9 cellular contexts compared by ENCODE assay signal in the genomic region with DNA sequence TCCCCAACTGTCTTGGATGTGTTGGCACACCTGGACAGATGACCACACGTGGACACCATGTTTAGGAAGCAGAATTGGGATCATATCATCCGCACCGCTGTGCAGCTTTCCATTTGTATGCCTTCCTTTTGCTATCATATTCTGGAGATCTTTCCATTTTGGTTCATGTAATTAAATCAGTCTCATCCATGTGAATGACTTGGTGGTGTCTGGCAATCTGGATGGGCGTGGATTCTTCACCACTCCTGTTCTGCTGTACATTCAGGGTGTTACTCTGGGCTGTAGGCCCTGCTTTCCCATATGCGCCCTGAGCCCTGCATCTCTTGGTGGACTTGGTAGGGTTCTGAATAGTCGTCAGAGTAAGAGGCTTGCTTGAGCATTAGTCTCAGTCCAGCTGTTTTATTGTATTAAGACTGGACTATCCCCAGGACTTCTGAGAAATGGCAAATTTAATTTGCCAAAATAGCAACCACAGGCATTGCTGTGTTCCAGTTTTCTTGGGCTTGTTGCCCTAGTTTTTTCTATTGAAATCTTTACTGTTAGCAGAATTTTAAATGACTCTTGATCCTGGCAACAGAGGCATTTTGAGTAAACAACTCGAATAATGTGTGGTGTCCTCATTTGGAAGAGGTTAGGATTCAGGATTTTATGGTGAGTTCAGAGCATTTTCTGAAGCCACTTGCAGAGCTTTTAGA. TPM values are rescaled to one million over a fixed set of nuclear protein-coding genes. Genes with fewer than 3 reads are reported as not detected.
A peak's percentile ranks its signal among the peaks of the same experiment; 100 is the strongest.
DNase-seq lines count a peak whose midpoint lies in the region; ATAC-seq and TF ChIP-seq lines count a peak whose summit lies in the region.
"Had no signal": no experiment of that assay in that cellular context is flagged by ENCODE, and none has a peak within 500 bp of the region (broad histone marks: within the 10 kb centered on the region; RNA-seq: fewer than 3 reads in every experiment).

No MANE protein-coding gene starts in this region.

- H3K79me2 ChIP-seq in OCI-LY1 (ENCODE audit: insufficient read depth, low read length) = peaks cover 35% of the 10 kb centered on the region

- DNase-seq in AG08395 (ENCODE audit: low spot score) = peak; percentile 70
- no peak for DNase-seq in epithelial cell of prostate (ENCODE audit: low read depth, low spot score)
- DNase-seq in naive thymus-derived CD8-positive, alpha-beta T cell = no peak
- no peak for DNase-seq in GDM1 (lab: John Stamatoyannopoulos, UW)
- DNase-seq in WERI-Rb-1 = no peak
- no peak for DNase-seq in iPS-NIHi7 (ENCODE audit: extremely low spot score)
- DNase-seq: SJCRH30 had no signal

- H3K9me3 Mint-ChIP-seq in naive thymus-derived CD8-positive, alpha-beta T cell = peaks cover 0 to 4% (median 0%) of the 10 kb centered on the region in 9 donors

- peaks cover 1% of the 10 kb centered on the region; the same call in 1 of the 2 replicates for H3K9me3 ChIP-seq in OCI-LY1 (ENCODE audit: low read length)
- no peaks in the 10 kb centered on the region for H3K9me3 ChIP-seq in WERI-Rb-1 (ENCODE audit: severe bottlenecking)
- H3K9me3 ChIP-seq: SJCRH30 had no signal

- H3K27ac Mint-ChIP-seq in naive thymus-derived CD8-positive, alpha-beta T cell = peak overlapping the region in 8 of 10 donors; percentile 43 to 91 (median 70)

- no peak overlapping the region for H2AFZ ChIP-seq in OCI-LY1 (ENCODE audit: low read length)

- TF ChIP-seq CTCF in OCI-LY1 (IDR thresholded peaks at IDR 0.05; ENCODE audit: low read length) = no peak
- no peak for TF ChIP-seq CTCF in WERI-Rb-1 (IDR thresholded peaks at IDR 0.05; ENCODE audit: low read depth, low read length)

- H4K20me1 ChIP-seq in OCI-LY1 (ENCODE audit: insufficient read depth, low read length) = no peaks in the 10 kb centered on the region

- no peaks in the 10 kb centered on the region for H3K9me2 ChIP-seq in OCI-LY1 (ENCODE audit: low read depth, low read length)

- H3K27me3 ChIP-seq in OCI-LY1 (ENCODE audit: insufficient read depth, low read length) (no peaks in the 10 kb centered on the region), WERI-Rb-1 (ENCODE audit: insufficient read depth, low read depth, severe bottlenecking) (no peaks in the 10 kb centered on the region)
- H3K27me3 ChIP-seq: SJCRH30 had no signal

- H3K4me1 ChIP-seq in OCI-LY1 (ENCODE audit: insufficient read depth, low read length, severe bottlenecking) = peaks cover 18% of the 10 kb centered on the region
- H3K4me1 ChIP-seq: SJCRH30 had no signal

- H3K4me3 Mint-ChIP-seq in naive thymus-derived CD8-positive, alpha-beta T cell = peak overlapping the region in 8 of 10 donors; percentile 39 to 81 (median 62)

- H3K9ac ChIP-seq in OCI-LY1 (ENCODE audit: low read length) = no peak overlapping the region; the same call in 1 of the 2 replicates

- H3K36me3 Mint-ChIP-seq in naive thymus-derived CD8-positive, alpha-beta T cell = peaks cover 4 to 25% (median 13%) of the 10 kb centered on the region in 3 donors

- no peak for ATAC-seq in naive thymus-derived CD8-positive, alpha-beta T cell
- ATAC-seq in GM19328 (IDR thresholded peaks at IDR 0.05; ENCODE audit: unreplicated experiment) = no peak

- H3K4me2 ChIP-seq in OCI-LY1 (ENCODE audit: low read length) = no peak overlapping the region

- peak overlapping the region; percentile 46 for H3K27ac ChIP-seq in OCI-LY1 (ENCODE audit: low read depth, low read length, poor library complexity, severe bottlenecking)
- peak overlapping the region; percentile 28 for H3K27ac ChIP-seq in epithelial cell of prostate
- H3K27ac ChIP-seq in WERI-Rb-1 = no peak overlapping the region
- H3K27ac ChIP-seq: SJCRH30 had no signal

- POLR2A ChIA-PET in naive thymus-derived CD8-positive, alpha-beta T cell (lab: Charles Lee) = interaction anchor here (1.3 kb wide), 1 partner anchor 15 kb away, joined by 4 read pairs; the partner anchor contains the start of gene BANP

- no peaks in the 10 kb centered on the region for H3K27me3 Mint-ChIP-seq in naive thymus-derived CD8-positive, alpha-beta T cell

- H3F3A ChIP-seq in OCI-LY1 (ENCODE audit: insufficient read depth, low read length) = no peaks in the 10 kb centered on the region

- no peak overlapping the region for H3K4me3 ChIP-seq in OCI-LY1 (ENCODE audit: low read depth, low read length, poor library complexity, severe bottlenecking)
- H3K4me3 ChIP-seq in WERI-Rb-1 (ENCODE audit: low read depth, low read length) = no peak overlapping the region
- H3K4me3 ChIP-seq: SJCRH30 had no signal

- peaks cover 43 to 75% (median 74%) of the 10 kb centered on the region in 4 donors for H3K4me1 Mint-ChIP-seq in naive thymus-derived CD8-positive, alpha-beta T cell

- H3K36me3 ChIP-seq in OCI-LY1 (ENCODE audit: insufficient read depth, low read length) (peaks cover 7% of the 10 kb centered on the region), WERI-Rb-1 (no peaks in the 10 kb centered on the region)
- H3K36me3 ChIP-seq: SJCRH30 had no signal

RNA-seq across cellular contexts. Expression of gene BANP, which starts 14.9 kb away (rescaled TPM):
- total RNA-seq in naive thymus-derived CD8-positive, alpha-beta T cell = 10 to 100 TPM; 85.2 to 89.4 TPM
- 10 to 100 TPM; 13.4 to 29.1 (median 15.7) TPM for polyA plus RNA-seq in naive thymus-derived CD8-positive, alpha-beta T cell

RNA-seq across cellular contexts. Expression of gene CA5A, which starts 29.8 kb away (rescaled TPM):
- total RNA-seq in naive thymus-derived CD8-positive, alpha-beta T cell = not detected
- polyA plus RNA-seq in naive thymus-derived CD8-positive, alpha-beta T cell = not detected
- total RNA-seq: SJCRH30 had no signal
